ENCODE assay signal across 1 cellular context in genomic region chr19:20923077-20923871, GRCh38.
TF ChIP-seq lines count a peak whose summit lies in the region.

ZNF85 (plus strand) TSS chr19:20923251; CDS start chr19:20923401, 150 bp downstream.

TF ChIP-seq in GM12878, 131 proteins besides CTCF, POLR2A, EP300 and RAD21 (continued from another document and continues in another):
- TF ChIP-seq SPI1 (IDR thresholded peaks at IDR 0.05; ENCODE audit: borderline replicate concordance, insufficient read depth, low read depth, low read length) = peak; percentile 89
- no peak for TF ChIP-seq BACH1 (IDR thresholded peaks at IDR 0.05; ENCODE audit: borderline replicate concordance)
- no peak for TF ChIP-seq FOXM1 (IDR thresholded peaks at IDR 0.05; ENCODE audit: low read depth, low read length)
- TF ChIP-seq SMC3 (IDR thresholded peaks at IDR 0.05; ENCODE audit: borderline replicate concordance, low read length) = no peak
- TF ChIP-seq, protein P1, sequence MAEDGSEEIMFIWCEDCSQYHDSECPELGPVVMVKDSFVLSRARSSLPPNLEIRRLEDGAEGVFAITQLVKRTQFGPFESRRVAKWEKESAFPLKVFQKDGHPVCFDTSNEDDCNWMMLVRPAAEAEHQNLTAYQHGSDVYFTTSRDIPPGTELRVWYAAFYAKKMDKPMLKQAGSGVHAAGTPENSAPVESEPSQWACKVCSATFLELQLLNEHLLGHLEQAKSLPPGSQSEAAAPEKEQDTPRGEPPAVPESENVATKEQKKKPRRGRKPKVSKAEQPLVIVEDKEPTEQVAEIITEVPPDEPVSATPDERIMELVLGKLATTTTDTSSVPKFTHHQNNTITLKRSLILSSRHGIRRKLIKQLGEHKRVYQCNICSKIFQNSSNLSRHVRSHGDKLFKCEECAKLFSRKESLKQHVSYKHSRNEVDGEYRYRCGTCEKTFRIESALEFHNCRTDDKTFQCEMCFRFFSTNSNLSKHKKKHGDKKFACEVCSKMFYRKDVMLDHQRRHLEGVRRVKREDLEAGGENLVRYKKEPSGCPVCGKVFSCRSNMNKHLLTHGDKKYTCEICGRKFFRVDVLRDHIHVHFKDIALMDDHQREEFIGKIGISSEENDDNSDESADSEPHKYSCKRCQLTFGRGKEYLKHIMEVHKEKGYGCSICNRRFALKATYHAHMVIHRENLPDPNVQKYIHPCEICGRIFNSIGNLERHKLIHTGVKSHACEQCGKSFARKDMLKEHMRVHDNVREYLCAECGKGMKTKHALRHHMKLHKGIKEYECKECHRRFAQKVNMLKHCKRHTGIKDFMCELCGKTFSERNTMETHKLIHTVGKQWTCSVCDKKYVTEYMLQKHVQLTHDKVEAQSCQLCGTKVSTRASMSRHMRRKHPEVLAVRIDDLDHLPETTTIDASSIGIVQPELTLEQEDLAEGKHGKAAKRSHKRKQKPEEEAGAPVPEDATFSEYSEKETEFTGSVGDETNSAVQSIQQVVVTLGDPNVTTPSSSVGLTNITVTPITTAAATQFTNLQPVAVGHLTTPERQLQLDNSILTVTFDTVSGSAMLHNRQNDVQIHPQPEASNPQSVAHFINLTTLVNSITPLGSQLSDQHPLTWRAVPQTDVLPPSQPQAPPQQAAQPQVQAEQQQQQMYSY (CRISPR knock-in tag; IDR thresholded peaks at IDR 0.05) = no peak
- TF ChIP-seq, protein P2, sequence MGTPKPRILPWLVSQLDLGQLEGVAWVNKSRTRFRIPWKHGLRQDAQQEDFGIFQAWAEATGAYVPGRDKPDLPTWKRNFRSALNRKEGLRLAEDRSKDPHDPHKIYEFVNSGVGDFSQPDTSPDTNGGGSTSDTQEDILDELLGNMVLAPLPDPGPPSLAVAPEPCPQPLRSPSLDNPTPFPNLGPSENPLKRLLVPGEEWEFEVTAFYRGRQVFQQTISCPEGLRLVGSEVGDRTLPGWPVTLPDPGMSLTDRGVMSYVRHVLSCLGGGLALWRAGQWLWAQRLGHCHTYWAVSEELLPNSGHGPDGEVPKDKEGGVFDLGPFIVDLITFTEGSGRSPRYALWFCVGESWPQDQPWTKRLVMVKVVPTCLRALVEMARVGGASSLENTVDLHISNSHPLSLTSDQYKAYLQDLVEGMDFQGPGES (IDR thresholded peaks at IDR 0.05) = peak; percentile 59; the same call in 1 of the 2 replicates
- TF ChIP-seq GATAD2B (conservative IDR thresholded peaks at IDR 0.05; ENCODE audit: low read depth) = no peak
- no peak for TF ChIP-seq SUZ12 (IDR thresholded peaks at IDR 0.05; ENCODE audit: unreplicated experiment)
- TF ChIP-seq ESRRA (IDR thresholded peaks at IDR 0.05; ENCODE audit: low read length) = no peak
- TF ChIP-seq ZZZ3 (IDR thresholded peaks at IDR 0.05; ENCODE audit: control insufficient read depth, insufficient read length, low read depth) = no peak
- no peak for TF ChIP-seq CHD1 (IDR thresholded peaks at IDR 0.05; ENCODE audit: low read depth, low read length)
- TF ChIP-seq E2F8 (IDR thresholded peaks at IDR 0.05; ENCODE audit: low read depth, partially characterized antibody) = no peak
- no peak for TF ChIP-seq EZH2 (IDR thresholded peaks at IDR 0.05; ENCODE audit: borderline replicate concordance, control insufficient read depth, low read depth, low read length)
- no peak for TF ChIP-seq SUPT20H (IDR thresholded peaks at IDR 0.05; ENCODE audit: borderline replicate concordance, control insufficient read depth, low read depth, low read length)
- TF ChIP-seq ZBTB4 (CRISPR knock-in tag; IDR thresholded peaks at IDR 0.05) = no peak
- peak; percentile 95 for TF ChIP-seq SP1 (IDR thresholded peaks at IDR 0.05; ENCODE audit: low read depth, low read length)
- TF ChIP-seq MYB (IDR thresholded peaks at IDR 0.05; ENCODE audit: borderline replicate concordance, low read depth, low read length) = no peak
- TF ChIP-seq MTA3 (IDR thresholded peaks at IDR 0.05; ENCODE audit: borderline replicate concordance, low read length) = no peak
- no peak for TF ChIP-seq EED (IDR thresholded peaks at IDR 0.05; ENCODE audit: low read depth)
- TF ChIP-seq SMAD1 (IDR thresholded peaks at IDR 0.05; ENCODE audit: low read depth, partially characterized antibody) = no peak
- TF ChIP-seq CREB1 (IDR thresholded peaks at IDR 0.05; ENCODE audit: low read depth) = no peak
- TF ChIP-seq, protein P3, sequence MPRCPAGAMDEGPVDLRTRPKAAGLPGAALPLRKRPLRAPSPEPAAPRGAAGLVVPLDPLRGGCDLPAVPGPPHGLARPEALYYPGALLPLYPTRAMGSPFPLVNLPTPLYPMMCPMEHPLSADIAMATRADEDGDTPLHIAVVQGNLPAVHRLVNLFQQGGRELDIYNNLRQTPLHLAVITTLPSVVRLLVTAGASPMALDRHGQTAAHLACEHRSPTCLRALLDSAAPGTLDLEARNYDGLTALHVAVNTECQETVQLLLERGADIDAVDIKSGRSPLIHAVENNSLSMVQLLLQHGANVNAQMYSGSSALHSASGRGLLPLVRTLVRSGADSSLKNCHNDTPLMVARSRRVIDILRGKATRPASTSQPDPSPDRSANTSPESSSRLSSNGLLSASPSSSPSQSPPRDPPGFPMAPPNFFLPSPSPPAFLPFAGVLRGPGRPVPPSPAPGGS (IDR thresholded peaks at IDR 0.05; ENCODE audit: borderline replicate concordance, insufficient read depth, low read depth, low read length, poor library complexity, severe bottlenecking) = no peak
- TF ChIP-seq, protein P4, sequence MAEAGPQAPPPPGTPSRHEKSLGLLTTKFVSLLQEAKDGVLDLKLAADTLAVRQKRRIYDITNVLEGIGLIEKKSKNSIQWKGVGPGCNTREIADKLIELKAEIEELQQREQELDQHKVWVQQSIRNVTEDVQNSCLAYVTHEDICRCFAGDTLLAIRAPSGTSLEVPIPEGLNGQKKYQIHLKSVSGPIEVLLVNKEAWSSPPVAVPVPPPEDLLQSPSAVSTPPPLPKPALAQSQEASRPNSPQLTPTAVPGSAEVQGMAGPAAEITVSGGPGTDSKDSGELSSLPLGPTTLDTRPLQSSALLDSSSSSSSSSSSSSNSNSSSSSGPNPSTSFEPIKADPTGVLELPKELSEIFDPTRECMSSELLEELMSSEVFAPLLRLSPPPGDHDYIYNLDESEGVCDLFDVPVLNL (IDR thresholded peaks at IDR 0.05; ENCODE audit: low read depth, low read length) = peak; percentile 77
- TF ChIP-seq FOS (IDR thresholded peaks at IDR 0.05; ENCODE audit: borderline replicate concordance, extremely low read depth, insufficient read length) = peak; percentile 80
- TF ChIP-seq IRF4 (IDR thresholded peaks at IDR 0.05; ENCODE audit: low read depth, low read length) = 0 out of 2 replicates have a peak, but pooled peaks have one; percentile 9
- TF ChIP-seq IKZF2 (IDR thresholded peaks at IDR 0.05) = peak; percentile 42 to 46; a peak in 2 of 4 replicates
- no peak for TF ChIP-seq CBX3 (IDR thresholded peaks at IDR 0.05; ENCODE audit: borderline replicate concordance, low read depth)
- peak; percentile 68 for TF ChIP-seq IKZF1 (conservative IDR thresholded peaks at IDR 0.05)
- TF ChIP-seq, protein P5, sequence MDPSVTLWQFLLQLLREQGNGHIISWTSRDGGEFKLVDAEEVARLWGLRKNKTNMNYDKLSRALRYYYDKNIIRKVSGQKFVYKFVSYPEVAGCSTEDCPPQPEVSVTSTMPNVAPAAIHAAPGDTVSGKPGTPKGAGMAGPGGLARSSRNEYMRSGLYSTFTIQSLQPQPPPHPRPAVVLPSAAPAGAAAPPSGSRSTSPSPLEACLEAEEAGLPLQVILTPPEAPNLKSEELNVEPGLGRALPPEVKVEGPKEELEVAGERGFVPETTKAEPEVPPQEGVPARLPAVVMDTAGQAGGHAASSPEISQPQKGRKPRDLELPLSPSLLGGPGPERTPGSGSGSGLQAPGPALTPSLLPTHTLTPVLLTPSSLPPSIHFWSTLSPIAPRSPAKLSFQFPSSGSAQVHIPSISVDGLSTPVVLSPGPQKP (IDR thresholded peaks at IDR 0.05; ENCODE audit: low read depth, low read length) = no peak
- TF ChIP-seq DPF2 (IDR thresholded peaks at IDR 0.05) = 0 out of 2 replicates have a peak, but pooled peaks have one; percentile 48
- peak; percentile 80 for TF ChIP-seq SIN3A (IDR thresholded peaks at IDR 0.05; ENCODE audit: low read depth, low read length)
- no peak for TF ChIP-seq TCF7 (IDR thresholded peaks at IDR 0.05; ENCODE audit: borderline replicate concordance)
- no peak for TF ChIP-seq ZNF24 (IDR thresholded peaks at IDR 0.05)
- no peak for TF ChIP-seq EGR1 (IDR thresholded peaks at IDR 0.05; ENCODE audit: borderline replicate concordance in 1 of 2, low read depth in 2 of 2, low read length in 2 of 2)
- TF ChIP-seq ATF7 (IDR thresholded peaks at IDR 0.05; ENCODE audit: low read depth) = 0 out of 2 replicates have a peak, but pooled peaks have one; percentile 9
- TF ChIP-seq NFIC (IDR thresholded peaks at IDR 0.05; ENCODE audit: low read depth, low read length) = no peak
- TF ChIP-seq RBBP5 (conservative IDR thresholded peaks at IDR 0.05) = no peak
- TF ChIP-seq NR2C1 (IDR thresholded peaks at IDR 0.05) = no peak
- TF ChIP-seq SRF (IDR thresholded peaks at IDR 0.05; ENCODE audit: low read depth in 2 of 2, low read length in 2 of 2) = no peak
- TF ChIP-seq TCF12 (IDR thresholded peaks at IDR 0.05; ENCODE audit: low read depth, low read length) = no peak
- no peak for TF ChIP-seq TCF3 (IDR thresholded peaks at IDR 0.05; ENCODE audit: borderline replicate concordance, insufficient read depth, low read depth, low read length)
- TF ChIP-seq STAT1 (conservative IDR thresholded peaks at IDR 0.05) = no peak
- 0 out of 2 replicates have a peak, but pooled peaks have one; percentile 34 for TF ChIP-seq SMARCA5 (IDR thresholded peaks at IDR 0.05)
- TF ChIP-seq MEF2A (IDR thresholded peaks at IDR 0.05; ENCODE audit: insufficient read depth, low read depth, low read length) = peak; percentile 85; the same call in 1 of the 2 replicates
- no peak for TF ChIP-seq LARP7 (IDR thresholded peaks at IDR 0.05)
- TF ChIP-seq FOXK2 (IDR thresholded peaks at IDR 0.05) = no peak
- TF ChIP-seq MXI1 (IDR thresholded peaks at IDR 0.05; ENCODE audit: low read depth, low read length) = no peak
- TF ChIP-seq, protein P6, sequence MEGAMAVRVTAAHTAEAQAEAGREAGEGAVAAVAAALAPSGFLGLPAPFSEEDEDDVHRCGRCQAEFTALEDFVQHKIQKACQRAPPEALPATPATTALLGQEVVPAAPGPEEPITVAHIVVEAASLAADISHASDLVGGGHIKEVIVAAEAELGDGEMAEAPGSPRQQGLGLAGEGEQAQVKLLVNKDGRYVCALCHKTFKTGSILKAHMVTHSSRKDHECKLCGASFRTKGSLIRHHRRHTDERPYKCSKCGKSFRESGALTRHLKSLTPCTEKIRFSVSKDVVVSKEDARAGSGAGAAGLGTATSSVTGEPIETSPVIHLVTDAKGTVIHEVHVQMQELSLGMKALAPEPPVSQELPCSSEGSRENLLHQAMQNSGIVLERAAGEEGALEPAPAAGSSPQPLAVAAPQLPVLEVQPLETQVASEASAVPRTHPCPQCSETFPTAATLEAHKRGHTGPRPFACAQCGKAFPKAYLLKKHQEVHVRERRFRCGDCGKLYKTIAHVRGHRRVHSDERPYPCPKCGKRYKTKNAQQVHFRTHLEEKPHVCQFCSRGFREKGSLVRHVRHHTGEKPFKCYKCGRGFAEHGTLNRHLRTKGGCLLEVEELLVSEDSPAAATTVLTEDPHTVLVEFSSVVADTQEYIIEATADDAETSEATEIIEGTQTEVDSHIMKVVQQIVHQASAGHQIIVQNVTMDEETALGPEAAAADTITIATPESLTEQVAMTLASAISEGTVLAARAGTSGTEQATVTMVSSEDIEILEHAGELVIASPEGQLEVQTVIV (IDR thresholded peaks at IDR 0.05; ENCODE audit: borderline replicate concordance, partially characterized antibody) = no peak
- no peak for TF ChIP-seq BMI1 (IDR thresholded peaks at IDR 0.05; ENCODE audit: borderline replicate concordance)
- TF ChIP-seq RFX5 (IDR thresholded peaks at IDR 0.05; ENCODE audit: low read depth, low read length) = peak; percentile 56; the same call in 1 of the 2 replicates
- TF ChIP-seq WRNIP1 (IDR thresholded peaks at IDR 0.05; ENCODE audit: borderline replicate concordance, low read depth, low read length) = no peak
- TF ChIP-seq RB1 (IDR thresholded peaks at IDR 0.05; ENCODE audit: borderline replicate concordance) = 0 out of 2 replicates have a peak, but pooled peaks have one; percentile 38
- no peak for TF ChIP-seq SREBF1 (IDR thresholded peaks at IDR 0.05; ENCODE audit: low read length)
- TF ChIP-seq NR2C2 (IDR thresholded peaks at IDR 0.05; ENCODE audit: borderline replicate concordance, control insufficient read depth, insufficient read length, low read depth) = no peak
- TF ChIP-seq POLR2AphosphoS2 (IDR thresholded peaks at IDR 0.05; ENCODE audit: low read depth, low read length) = no peak
